In the genomic region with DNA sequence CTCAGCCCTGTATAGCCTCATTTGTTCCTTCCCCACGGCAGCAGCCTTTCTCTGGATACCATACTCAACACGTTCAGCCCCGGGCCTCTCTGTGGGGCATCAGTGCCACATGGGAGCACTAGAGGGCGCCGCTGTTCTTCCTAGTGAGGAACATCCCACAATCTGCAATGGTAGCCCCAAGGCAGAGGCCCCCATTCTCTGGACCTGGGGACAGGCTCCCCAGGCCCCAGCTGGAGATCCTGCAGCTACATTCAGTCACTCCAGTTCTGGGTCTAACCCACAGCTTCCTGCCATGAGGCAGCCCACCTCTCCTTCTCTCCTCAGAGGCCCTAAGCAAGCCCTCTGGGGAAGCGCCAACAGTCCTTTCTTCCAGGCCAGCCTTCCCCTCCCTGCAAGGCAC, we compare ENCODE assay signal across 8 cellular contexts. TPM values are rescaled to one million over a fixed set of nuclear protein-coding genes. Genes with fewer than 3 reads are reported as not detected.
DNase-seq lines count a peak whose midpoint lies in the region; ATAC-seq and TF ChIP-seq lines count a peak whose summit lies in the region.

No MANE protein-coding gene starts in this region.

- peaks cover 0 to 6% (median 0%) of the 10 kb centered on the region in 4 donors for H3K36me3 ChIP-seq in liver (ENCODE audit: control insufficient read depth in 4 of 4, insufficient read depth in 3 of 4, low read depth in 1 of 4, low read length in 3 of 4)

- no peaks in the 10 kb centered on the region for H3K9me3 Mint-ChIP-seq in chondrocyte (ENCODE audit: low read depth)

- H3K9me3 ChIP-seq in liver (ENCODE audit: control insufficient read depth in 4 of 4, low read length in 3 of 4): no peaks in the 10 kb centered on the region

- H3K27me3 ChIP-seq in liver (ENCODE audit: control insufficient read depth in 4 of 4, insufficient read depth in 4 of 4, low read length in 3 of 4): no peaks in the 10 kb centered on the region

- peaks cover 0 to 7% (median 2%) of the 10 kb centered on the region in 4 donors for H3K4me1 ChIP-seq in liver (ENCODE audit: control insufficient read depth in 4 of 4, insufficient read depth in 4 of 4, low read length in 3 of 4)

- H3K36me3 Mint-ChIP-seq in chondrocyte (ENCODE audit: low read depth): peaks cover 5% of the 10 kb centered on the region

- TF ChIP-seq CTCF in AG09309 (IDR thresholded peaks at IDR 0.05; ENCODE audit: control insufficient read depth, insufficient read depth, low read depth, low read length, missing control alignments) (peak; percentile 97), chondrocyte (IDR thresholded peaks at IDR 0.05) (peak; percentile 95), liver (IDR thresholded peaks at IDR 0.05; ENCODE audit: low read depth, low read length, missing input control) (peak; percentile 96)

- 17% methylated on average over 6 of the region's 6 CpGs for WGBS in liver

- H3K27me3 Mint-ChIP-seq in chondrocyte (ENCODE audit: low read depth): no peaks in the 10 kb centered on the region

- H3K27ac Mint-ChIP-seq in chondrocyte (ENCODE audit: unreplicated experiment): no peak overlapping the region

- peak; percentile 81 for ATAC-seq in GM18858 (IDR thresholded peaks at IDR 0.05; ENCODE audit: unreplicated experiment)
- peak; percentile 88 for ATAC-seq in HG03066 (IDR thresholded peaks at IDR 0.05; ENCODE audit: low read depth, unreplicated experiment)

- no peak overlapping the region for H3K4me3 ChIP-seq in AG09309 (ENCODE audit: control insufficient read depth, low read depth, low read length)
- H3K4me3 ChIP-seq in liver (ENCODE audit: low read depth in 1 of 3, low read length in 3 of 3): no peak overlapping the region

- no peak overlapping the region for H3K9ac ChIP-seq in liver (ENCODE audit: low read depth in 1 of 2, low read length in 2 of 2)

- H3K4me3 Mint-ChIP-seq in chondrocyte (ENCODE audit: unreplicated experiment): no peak overlapping the region

- no peak for DNase-seq in AG09309 (ENCODE audit: low read depth)
- peak; percentile 42 for DNase-seq in NCI-H345 treated with DMSO at 0.1 percent for 48 hours (lab: John Stamatoyannopoulos, UW; ENCODE audit: unreplicated experiment)
- DNase-seq in activated CD4-positive, alpha-beta T cell treated with anti-CD3 and anti-CD28 coated beads for 4 hours: peak; percentile 78 to 86
- no peak for DNase-seq in chondrocyte (ENCODE audit: low spot score)
- peak; percentile 60 to 78 (median 66) for DNase-seq in stimulated activated CD4-positive, alpha-beta T cell treated with anti-CD3 and anti-CD28 coated beads, TNF-alpha, amount 100 ng/mL, for 1 hour (ENCODE audit: low read depth in 3 of 3, low spot score in 1 of 3)

- TF ChIP-seq RAD21 in liver (IDR thresholded peaks at IDR 0.05): peak; percentile 96

- H3K4me1 Mint-ChIP-seq in chondrocyte (ENCODE audit: low read depth): peaks cover 57% of the 10 kb centered on the region

- H3K27ac ChIP-seq in liver (ENCODE audit: low read depth in 1 of 2, low read length in 2 of 2): no peak overlapping the region

TF ChIP-seq in liver, 16 proteins besides CTCF, POLR2A, EP300 and RAD21:
- TF ChIP-seq GABPA (IDR thresholded peaks at IDR 0.05 in 1 of 2, conservative IDR thresholded peaks at IDR 0.05 in 1 of 2): no peak
- TF ChIP-seq, protein P1, sequence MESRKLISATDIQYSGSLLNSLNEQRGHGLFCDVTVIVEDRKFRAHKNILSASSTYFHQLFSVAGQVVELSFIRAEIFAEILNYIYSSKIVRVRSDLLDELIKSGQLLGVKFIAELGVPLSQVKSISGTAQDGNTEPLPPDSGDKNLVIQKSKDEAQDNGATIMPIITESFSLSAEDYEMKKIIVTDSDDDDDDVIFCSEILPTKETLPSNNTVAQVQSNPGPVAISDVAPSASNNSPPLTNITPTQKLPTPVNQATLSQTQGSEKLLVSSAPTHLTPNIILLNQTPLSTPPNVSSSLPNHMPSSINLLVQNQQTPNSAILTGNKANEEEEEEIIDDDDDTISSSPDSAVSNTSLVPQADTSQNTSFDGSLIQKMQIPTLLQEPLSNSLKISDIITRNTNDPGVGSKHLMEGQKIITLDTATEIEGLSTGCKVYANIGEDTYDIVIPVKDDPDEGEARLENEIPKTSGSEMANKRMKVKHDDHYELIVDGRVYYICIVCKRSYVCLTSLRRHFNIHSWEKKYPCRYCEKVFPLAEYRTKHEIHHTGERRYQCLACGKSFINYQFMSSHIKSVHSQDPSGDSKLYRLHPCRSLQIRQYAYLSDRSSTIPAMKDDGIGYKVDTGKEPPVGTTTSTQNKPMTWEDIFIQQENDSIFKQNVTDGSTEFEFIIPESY (IDR thresholded peaks at IDR 0.05): no peak
- TF ChIP-seq FOXA1 (IDR thresholded peaks at IDR 0.05): no peak
- TF ChIP-seq ATF3 (IDR thresholded peaks at IDR 0.05): no peak
- TF ChIP-seq, protein P2, sequence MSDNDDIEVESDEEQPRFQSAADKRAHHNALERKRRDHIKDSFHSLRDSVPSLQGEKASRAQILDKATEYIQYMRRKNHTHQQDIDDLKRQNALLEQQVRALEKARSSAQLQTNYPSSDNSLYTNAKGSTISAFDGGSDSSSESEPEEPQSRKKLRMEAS (IDR thresholded peaks at IDR 0.05): no peak
- TF ChIP-seq EGR1 (IDR thresholded peaks at IDR 0.05; ENCODE audit: low read depth in 2 of 2): no peak
- TF ChIP-seq YY1 (IDR thresholded peaks at IDR 0.05): no peak
- TF ChIP-seq RXRA (IDR thresholded peaks at IDR 0.05): no peak
- TF ChIP-seq SP1 (IDR thresholded peaks at IDR 0.05): no peak
- no peak for TF ChIP-seq JUND (IDR thresholded peaks at IDR 0.05)
- TF ChIP-seq FOXA2 (IDR thresholded peaks at IDR 0.05): no peak
- no peak for TF ChIP-seq NR2F2 (IDR thresholded peaks at IDR 0.05)
- TF ChIP-seq HNF4A (conservative IDR thresholded peaks at IDR 0.05): no peak
- no peak for TF ChIP-seq TAF1 (conservative IDR thresholded peaks at IDR 0.05)
- no peak for TF ChIP-seq HNF4G (IDR thresholded peaks at IDR 0.05)
- TF ChIP-seq, protein P3, sequence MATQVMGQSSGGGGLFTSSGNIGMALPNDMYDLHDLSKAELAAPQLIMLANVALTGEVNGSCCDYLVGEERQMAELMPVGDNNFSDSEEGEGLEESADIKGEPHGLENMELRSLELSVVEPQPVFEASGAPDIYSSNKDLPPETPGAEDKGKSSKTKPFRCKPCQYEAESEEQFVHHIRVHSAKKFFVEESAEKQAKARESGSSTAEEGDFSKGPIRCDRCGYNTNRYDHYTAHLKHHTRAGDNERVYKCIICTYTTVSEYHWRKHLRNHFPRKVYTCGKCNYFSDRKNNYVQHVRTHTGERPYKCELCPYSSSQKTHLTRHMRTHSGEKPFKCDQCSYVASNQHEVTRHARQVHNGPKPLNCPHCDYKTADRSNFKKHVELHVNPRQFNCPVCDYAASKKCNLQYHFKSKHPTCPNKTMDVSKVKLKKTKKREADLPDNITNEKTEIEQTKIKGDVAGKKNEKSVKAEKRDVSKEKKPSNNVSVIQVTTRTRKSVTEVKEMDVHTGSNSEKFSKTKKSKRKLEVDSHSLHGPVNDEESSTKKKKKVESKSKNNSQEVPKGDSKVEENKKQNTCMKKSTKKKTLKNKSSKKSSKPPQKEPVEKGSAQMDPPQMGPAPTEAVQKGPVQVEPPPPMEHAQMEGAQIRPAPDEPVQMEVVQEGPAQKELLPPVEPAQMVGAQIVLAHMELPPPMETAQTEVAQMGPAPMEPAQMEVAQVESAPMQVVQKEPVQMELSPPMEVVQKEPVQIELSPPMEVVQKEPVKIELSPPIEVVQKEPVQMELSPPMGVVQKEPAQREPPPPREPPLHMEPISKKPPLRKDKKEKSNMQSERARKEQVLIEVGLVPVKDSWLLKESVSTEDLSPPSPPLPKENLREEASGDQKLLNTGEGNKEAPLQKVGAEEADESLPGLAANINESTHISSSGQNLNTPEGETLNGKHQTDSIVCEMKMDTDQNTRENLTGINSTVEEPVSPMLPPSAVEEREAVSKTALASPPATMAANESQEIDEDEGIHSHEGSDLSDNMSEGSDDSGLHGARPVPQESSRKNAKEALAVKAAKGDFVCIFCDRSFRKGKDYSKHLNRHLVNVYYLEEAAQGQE (IDR thresholded peaks at IDR 0.05): no peak

RNA-seq across cellular contexts. Expression of gene SFXN5, which starts 14.2 kb away (rescaled TPM):
- total RNA-seq in chondrocyte: 10.6 to 18.1 TPM (median 13.5 TPM) in 3 replicates
- 10 to 100 TPM; 23.3 to 58.2 TPM for total RNA-seq in liver
- polyA plus RNA-seq in liver: 10 to 100 TPM; 23.9 to 35.1 TPM

RNA-seq across cellular contexts. Expression of gene RAB11FIP5, which starts 27.1 kb away (rescaled TPM):
- total RNA-seq in chondrocyte (39.8 to 54.7 TPM (median 53.1 TPM) in 3 replicates), liver (1 to 10 TPM; 2.8 to 8.1 TPM)
- polyA plus RNA-seq in liver: 1 to 10 TPM; 4.1 to 6.8 TPM

Comparison
In these comparisons a context has a peak if more than half of its experiments do, and no peak if none do; other contexts are left out.
1. DNase-seq: peak in NCI-H345 treated with DMSO at 0.1 percent for 48 hours (single experiment), activated CD4-positive, alpha-beta T cell treated with anti-CD3 and anti-CD28 coated beads for 4 hours (2 of 2) and stimulated activated CD4-positive, alpha-beta T cell treated with anti-CD3 and anti-CD28 coated beads, TNF-alpha, amount 100 ng/mL, for 1 hour (3 of 3); none in AG09309 (single experiment) and chondrocyte (single experiment).
2. Peak in every context shown above with its lines, with median percentiles within 50 percentile points of each other: CTCF ChIP-seq.